In the genomic region with DNA sequence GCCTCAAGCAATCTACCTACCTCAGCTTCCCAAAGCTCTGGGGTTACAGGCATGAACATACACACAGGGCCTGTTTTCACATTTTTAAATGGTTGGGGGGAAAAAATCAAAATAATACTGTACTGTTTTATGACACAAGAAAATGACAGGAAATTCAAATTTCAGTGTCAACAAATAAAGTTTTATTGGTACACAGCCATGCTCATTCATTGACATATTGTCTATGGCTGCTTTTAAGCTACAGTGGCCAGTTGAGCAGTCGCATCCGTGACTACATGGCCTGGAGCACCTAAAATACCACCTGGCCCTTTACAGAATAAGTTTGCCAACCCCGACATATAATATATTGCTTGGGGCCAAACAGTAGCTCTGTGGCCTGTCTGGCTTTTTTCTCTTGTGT, we compare ENCODE assay signal across 16 cellular contexts. TPM values are rescaled to one million over a fixed set of nuclear protein-coding genes. Genes with fewer than 3 reads are reported as not detected.
"Had no signal": no experiment of that assay in that cellular context is flagged by ENCODE, and none has a peak within 500 bp of the region (broad histone marks: within the 10 kb centered on the region; RNA-seq: fewer than 3 reads in every experiment).

No MANE protein-coding gene starts in this region.

- H3K9me3 Mint-ChIP-seq: activated B cell treated with CpG ODN at 0.5 μM for 24 hours; activated CD4-positive, alpha-beta T cell treated with anti-CD3 and anti-CD28 coated beads, Interleukin-2, amount 10 ng/mL, durations not matched to agents 24 days and 14 days; activated naive CD4-positive, alpha-beta T cell treated with anti-CD3 and anti-CD28 coated beads for 36 hours; activated T-helper 17 cell treated with anti-CD3 and anti-CD28 coated beads, Interleukin-2, amount 50 U/mL, for 72 hours; mesothelial cell of epicardium; neural progenitor cell; stimulated activated memory B cell treated with anti-CD40 and anti-IgM and Interleukin-4, amounts not matched to agents 10 μg/mL and 1 μg/mL and 100 μg/mL, for 72 hours; T-helper 1 cell treated with Interleukin-12 subunit alpha and Interleukin-12 subunit beta and Interleukin-4 antibody, amounts not matched to agents 30 μg/mL and 1 μg/mL, for 36 hours had no signal

- H3K4me2 ChIP-seq: neural progenitor cell had no signal

- H3K4me1 Mint-ChIP-seq: activated T-helper 17 cell treated with anti-CD3 and anti-CD28 coated beads, Interleukin-2, amount 50 U/mL, for 72 hours had no signal

- ATAC-seq: activated T-helper 17 cell treated with anti-CD3 and anti-CD28 coated beads, Interleukin-2, amount 50 U/mL, for 72 hours; stimulated activated memory B cell treated with anti-CD40 and anti-IgM and Interleukin-4, amounts not matched to agents 10 μg/mL and 1 μg/mL and 100 μg/mL, for 72 hours had no signal

- H2AFZ ChIP-seq: neural progenitor cell had no signal

- H3K9ac ChIP-seq: neural progenitor cell had no signal

- H3K27ac Mint-ChIP-seq: activated B cell treated with CpG ODN at 0.5 μM for 24 hours; activated CD4-positive, alpha-beta T cell treated with anti-CD3 and anti-CD28 coated beads, Interleukin-2, amount 10 ng/mL, durations not matched to agents 24 days and 14 days; activated naive CD4-positive, alpha-beta T cell treated with anti-CD3 and anti-CD28 coated beads for 36 hours; activated T-helper 17 cell treated with anti-CD3 and anti-CD28 coated beads, Interleukin-2, amount 50 U/mL, for 72 hours; stimulated activated memory B cell treated with anti-CD40 and anti-IgM and Interleukin-4, amounts not matched to agents 10 μg/mL and 1 μg/mL and 100 μg/mL, for 72 hours; T-helper 1 cell treated with Interleukin-12 subunit alpha and Interleukin-12 subunit beta and Interleukin-4 antibody, amounts not matched to agents 30 μg/mL and 1 μg/mL, for 36 hours had no signal

- DNase-seq: activated B cell treated with CpG ODN at 0.5 μM for 24 hours; activated CD4-positive, alpha-beta T cell treated with anti-CD3 and anti-CD28 coated beads, Interleukin-2, amount 10 ng/mL, durations not matched to agents 24 days and 14 days; activated CD8-positive, alpha-beta memory T cell treated with anti-CD3 and anti-CD28 coated beads for 24 hours; activated naive CD4-positive, alpha-beta T cell treated with anti-CD3 and anti-CD28 coated beads for 36 hours; left ventricle myocardium superior; spleen; stimulated activated CD4-positive, alpha-beta T cell treated with anti-CD3 and anti-CD28 coated beads, Interleukin-1b, Interleukin-23, amount 100 ng/mL, for 48 hours had no signal

- H3K27me3 ChIP-seq: body of pancreas, foreskin keratinocyte, heart right ventricle, pancreas had no signal

- H3K36me3 ChIP-seq: heart right ventricle, neural progenitor cell, pancreas, spleen had no signal

- H3K4me3 Mint-ChIP-seq: activated B cell treated with CpG ODN at 0.5 μM for 24 hours; activated CD4-positive, alpha-beta T cell treated with anti-CD3 and anti-CD28 coated beads, Interleukin-2, amount 10 ng/mL, durations not matched to agents 24 days and 14 days; activated naive CD4-positive, alpha-beta T cell treated with anti-CD3 and anti-CD28 coated beads for 36 hours; activated T-helper 17 cell treated with anti-CD3 and anti-CD28 coated beads, Interleukin-2, amount 50 U/mL, for 72 hours; mesothelial cell of epicardium; neural progenitor cell; stimulated activated memory B cell treated with anti-CD40 and anti-IgM and Interleukin-4, amounts not matched to agents 10 μg/mL and 1 μg/mL and 100 μg/mL, for 72 hours; T-helper 1 cell treated with Interleukin-12 subunit alpha and Interleukin-12 subunit beta and Interleukin-4 antibody, amounts not matched to agents 30 μg/mL and 1 μg/mL, for 36 hours had no signal

- FAIRE-seq: pancreas had no signal

- H3K36me3 Mint-ChIP-seq: mesothelial cell of epicardium; neural progenitor cell; stimulated activated memory B cell treated with anti-CD40 and anti-IgM and Interleukin-4, amounts not matched to agents 10 μg/mL and 1 μg/mL and 100 μg/mL, for 72 hours had no signal

- H3K27ac ChIP-seq: foreskin keratinocyte, neural progenitor cell, spleen had no signal

- H3K4me3 ChIP-seq: body of pancreas, heart right ventricle, neural progenitor cell, pancreas, spleen had no signal

- H3K9me3 ChIP-seq: body of pancreas, heart right ventricle, pancreas, spleen had no signal

RNA-seq across cellular contexts. Expression of a gene that starts 56.4 kb away (rescaled TPM):
- total RNA-seq: activated B cell treated with CpG ODN at 0.5 μM for 24 hours; activated CD4-positive, alpha-beta T cell treated with anti-CD3 and anti-CD28 coated beads, Interleukin-2, amount 10 ng/mL, durations not matched to agents 24 days and 14 days; activated naive CD4-positive, alpha-beta T cell treated with anti-CD3 and anti-CD28 coated beads for 36 hours; activated T-helper 17 cell treated with anti-CD3 and anti-CD28 coated beads, Interleukin-2, amount 50 U/mL, for 72 hours; foreskin keratinocyte; mesothelial cell of epicardium had no signal
